23 cellular contexts compared by ENCODE assay signal in genomic region chr6:157270916-157271315, GRCh38.
"Had no signal": no experiment of that assay in that cellular context is flagged by ENCODE, and none has a peak within 500 bp of the region (broad histone marks: within the 10 kb centered on the region; RNA-seq: fewer than 3 reads in every experiment).

No MANE protein-coding gene starts in this region.

- H3K27me3 Mint-ChIP-seq: IgD-negative memory B cell had no signal

- H3K36me3 Mint-ChIP-seq: IgD-negative memory B cell had no signal

- H3K4me3 ChIP-seq: K562, SJSA1, SK-N-MC had no signal

- H3K27ac ChIP-seq: HL-60, KMS-11, SJSA1, SK-N-MC had no signal

- DNase-seq: Kasumi-1, MM.1S, NCI-H1092 treated with DMSO at 0.1 percent for 48 hours, NCI-H1436, NCI-H187, NCI-H2029, NCI-H2081 treated with DMSO at 0.1 percent for 48 hours, NCI-H2171, NCI-H226, NCI-H446, NCI-H510A, NCI-H524 treated with DMSO at 0.1 percent for 48 hours, NCI-H69, NCI-H774, Right ventricle myocardium superior, RPMI8226, SIG-M5 had no signal

- H3K27ac Mint-ChIP-seq: IgD-negative memory B cell had no signal

- ATAC-seq: K562 had no signal
